Comparison of ENCODE assay signal across 14 cellular contexts in genomic region chr18:46939337-46939963, GRCh38. TPM values are rescaled to one million over a fixed set of nuclear protein-coding genes. Genes with fewer than 3 reads are reported as not detected.
DNase-seq lines count a peak whose midpoint lies in the region; ATAC-seq, FAIRE-seq and TF ChIP-seq lines count a peak whose summit lies in the region.
"Had no signal": no experiment of that assay in that cellular context is flagged by ENCODE, and none has a peak within 500 bp of the region (broad histone marks: within the 10 kb centered on the region; RNA-seq: fewer than 3 reads in every experiment).

No MANE protein-coding gene starts in this region.

- H3K27me3 ChIP-seq in bronchial epithelial cell (ENCODE audit: control insufficient read depth, insufficient read depth, low read length) (no peaks in the 10 kb centered on the region), transverse colon (no peaks in the 10 kb centered on the region)
- H3K27me3 ChIP-seq: neutrophil had no signal

- TF ChIP-seq CTCF in bronchial epithelial cell (IDR thresholded peaks at IDR 0.05; ENCODE audit: insufficient read depth, low read length, severe bottlenecking) (no peak), transverse colon (IDR thresholded peaks at IDR 0.05) (no peak)

- in situ Hi-C loops in KBM-7 (cut with MboI; ENCODE audit: low pct_unique_long_range_greater_than_20kb, low sequenced_read_pairs): no loop called here
- in situ Hi-C loops in transverse colon (cut with MboI; ENCODE audit: low pct_ligation_motif_present in 1 of 4, low pct_unique_long_range_greater_than_20kb in 1 of 4, low sequenced_read_pairs in 3 of 4): no loop called here

- no peaks in the 10 kb centered on the region for H3K9me3 ChIP-seq in transverse colon
- H3K9me3 ChIP-seq: neutrophil, thoracic aorta had no signal

- FAIRE-seq in bronchial epithelial cell (lab: Jason Lieb, UNC): peak; percentile 52
- FAIRE-seq: TTC549 had no signal

- no peak overlapping the region for H3K4me3 ChIP-seq in bronchial epithelial cell (ENCODE audit: low read depth, low read length)
- H3K4me3 ChIP-seq in transverse colon: no peak overlapping the region
- H3K4me3 ChIP-seq: coronary artery, thoracic aorta had no signal

- WGBS in transverse colon (ENCODE audit: low coverage in 1 of 2), 2 donors: 81% methylated on average over 1 of the region's 1 CpG; no CpG with 5 or more reads in 1 of the 2 donors

- intact Hi-C loops in transverse colon (cut with DNase I; ENCODE audit: low total_unique reads): no loop called here

- TF ChIP-seq POLR2A in transverse colon (IDR thresholded peaks at IDR 0.05): no peak

- no peak overlapping the region for H3K27ac ChIP-seq in transverse colon
- H3K27ac ChIP-seq: neutrophil, thoracic aorta had no signal

- H3K36me3 ChIP-seq in bronchial epithelial cell (ENCODE audit: control insufficient read depth, insufficient read depth, low read length) (no peaks in the 10 kb centered on the region), transverse colon (no peaks in the 10 kb centered on the region)
- H3K36me3 ChIP-seq: neutrophil, thoracic aorta had no signal

- ATAC-seq in stimulated activated memory B cell treated with anti-CD40 and anti-IgM and Interleukin-4, amounts not matched to agents 10 μg/mL and 1 μg/mL and 100 μg/mL, for 72 hours: no peak

- H3K4me3 Mint-ChIP-seq in stimulated activated memory B cell treated with anti-CD40 and anti-IgM and Interleukin-4, amounts not matched to agents 10 μg/mL and 1 μg/mL and 100 μg/mL, for 72 hours: no peak overlapping the region

- H3K9me3 Mint-ChIP-seq in stimulated activated memory B cell treated with anti-CD40 and anti-IgM and Interleukin-4, amounts not matched to agents 10 μg/mL and 1 μg/mL and 100 μg/mL, for 72 hours: no peaks in the 10 kb centered on the region

- H3K27ac Mint-ChIP-seq in stimulated activated memory B cell treated with anti-CD40 and anti-IgM and Interleukin-4, amounts not matched to agents 10 μg/mL and 1 μg/mL and 100 μg/mL, for 72 hours: no peak overlapping the region

- H3K27me3 Mint-ChIP-seq in stimulated activated memory B cell treated with anti-CD40 and anti-IgM and Interleukin-4, amounts not matched to agents 10 μg/mL and 1 μg/mL and 100 μg/mL, for 72 hours: no peaks in the 10 kb centered on the region

- no peak for TF ChIP-seq EP300 in transverse colon (IDR thresholded peaks at IDR 0.05; ENCODE audit: low read depth)

- H3K4me1 ChIP-seq in transverse colon: no peaks in the 10 kb centered on the region

- peak; percentile 47 for DNase-seq in A172 (ENCODE audit: low spot score)
- peak; percentile 21 for DNase-seq in HT1080 (ENCODE audit: low read depth)
- DNase-seq in bronchial epithelial cell (ENCODE audit: low read depth): peak; percentile 69
- DNase-seq in kidney tubule cell (ENCODE audit: low spot score): peak; percentile 68
- no peak for DNase-seq in KBM-7
- DNase-seq in transverse colon: no peak
- DNase-seq in NCI-H2196 treated with DMSO at 0.1 percent for 48 hours (lab: John Stamatoyannopoulos, UW; ENCODE audit: unreplicated experiment): no peak
- DNase-seq: NCI-H1092; stimulated activated CD4-positive, alpha-beta T cell treated with anti-CD3 and anti-CD28 coated beads, Interleukin-4, amount 100 ng/mL, for 24 hours had no signal

- no peaks in the 10 kb centered on the region for H3K4me1 Mint-ChIP-seq in stimulated activated memory B cell treated with anti-CD40 and anti-IgM and Interleukin-4, amounts not matched to agents 10 μg/mL and 1 μg/mL and 100 μg/mL, for 72 hours

- H3K36me3 Mint-ChIP-seq in stimulated activated memory B cell treated with anti-CD40 and anti-IgM and Interleukin-4, amounts not matched to agents 10 μg/mL and 1 μg/mL and 100 μg/mL, for 72 hours: no peaks in the 10 kb centered on the region

RNA-seq across cellular contexts. Expression of gene KATNAL2, which starts 22.0 kb away (rescaled TPM):
- 3.7 and 5.1 TPM in 2 replicates for total RNA-seq in A172 (2014; rRNA removed; shearing (Covaris generic))
- not detected in 2 replicates for total RNA-seq in HT1080 (2014; rRNA removed; shearing (Covaris generic))
- polyA plus RNA-seq in HT1080 (2015; cell fraction: cytosol; rRNA removed): not detected in 2 replicates
- polyA plus RNA-seq in HT1080 (2015; cell fraction: nucleus; rRNA removed): 0.23 and 0.43 TPM in 2 replicates
- under 0.01 and 0.77 TPM in 2 replicates for total RNA-seq in bronchial epithelial cell
- 1 to 10 TPM; 4.4 to 5.2 (median 5.0) TPM for total RNA-seq in transverse colon

RNA-seq across cellular contexts. Expression of gene PIAS2, which starts 22.1 kb away (rescaled TPM):
- total RNA-seq in A172 (2014; rRNA removed; shearing (Covaris generic)): 17.5 and 18.8 TPM in 2 replicates
- 12.8 and 20.8 TPM in 2 replicates for total RNA-seq in HT1080 (2014; rRNA removed; shearing (Covaris generic))
- polyA plus RNA-seq in HT1080 (2015; cell fraction: cytosol; rRNA removed): 16.6 and 21.6 TPM in 2 replicates
- polyA plus RNA-seq in HT1080 (2015; cell fraction: nucleus; rRNA removed): 21.1 and 23.6 TPM in 2 replicates
- total RNA-seq in bronchial epithelial cell (12.9 and 13.7 TPM in 2 replicates), transverse colon (10 to 100 TPM; 19.5 to 33.8 (median 27.0) TPM)

Comparison
In these comparisons a context has a peak if more than half of its experiments do, and no peak if none do; other contexts are left out.
1. DNase-seq: peak in A172 (single experiment), HT1080 (single experiment), bronchial epithelial cell (single experiment) and kidney tubule cell (single experiment); none in KBM-7 (single experiment), transverse colon (single experiment) and NCI-H2196 treated with DMSO at 0.1 percent for 48 hours (single experiment).